ENCODE assay signal across 1 cellular context in genomic region chr10:33661580-33662269, GRCh38.
TF ChIP-seq lines count a peak whose summit lies in the region.

No MANE protein-coding gene starts in this region.

TF ChIP-seq in GM23338, 12 proteins besides CTCF, POLR2A, EP300 and RAD21 (continued from another document):
- TF ChIP-seq, protein P1, sequence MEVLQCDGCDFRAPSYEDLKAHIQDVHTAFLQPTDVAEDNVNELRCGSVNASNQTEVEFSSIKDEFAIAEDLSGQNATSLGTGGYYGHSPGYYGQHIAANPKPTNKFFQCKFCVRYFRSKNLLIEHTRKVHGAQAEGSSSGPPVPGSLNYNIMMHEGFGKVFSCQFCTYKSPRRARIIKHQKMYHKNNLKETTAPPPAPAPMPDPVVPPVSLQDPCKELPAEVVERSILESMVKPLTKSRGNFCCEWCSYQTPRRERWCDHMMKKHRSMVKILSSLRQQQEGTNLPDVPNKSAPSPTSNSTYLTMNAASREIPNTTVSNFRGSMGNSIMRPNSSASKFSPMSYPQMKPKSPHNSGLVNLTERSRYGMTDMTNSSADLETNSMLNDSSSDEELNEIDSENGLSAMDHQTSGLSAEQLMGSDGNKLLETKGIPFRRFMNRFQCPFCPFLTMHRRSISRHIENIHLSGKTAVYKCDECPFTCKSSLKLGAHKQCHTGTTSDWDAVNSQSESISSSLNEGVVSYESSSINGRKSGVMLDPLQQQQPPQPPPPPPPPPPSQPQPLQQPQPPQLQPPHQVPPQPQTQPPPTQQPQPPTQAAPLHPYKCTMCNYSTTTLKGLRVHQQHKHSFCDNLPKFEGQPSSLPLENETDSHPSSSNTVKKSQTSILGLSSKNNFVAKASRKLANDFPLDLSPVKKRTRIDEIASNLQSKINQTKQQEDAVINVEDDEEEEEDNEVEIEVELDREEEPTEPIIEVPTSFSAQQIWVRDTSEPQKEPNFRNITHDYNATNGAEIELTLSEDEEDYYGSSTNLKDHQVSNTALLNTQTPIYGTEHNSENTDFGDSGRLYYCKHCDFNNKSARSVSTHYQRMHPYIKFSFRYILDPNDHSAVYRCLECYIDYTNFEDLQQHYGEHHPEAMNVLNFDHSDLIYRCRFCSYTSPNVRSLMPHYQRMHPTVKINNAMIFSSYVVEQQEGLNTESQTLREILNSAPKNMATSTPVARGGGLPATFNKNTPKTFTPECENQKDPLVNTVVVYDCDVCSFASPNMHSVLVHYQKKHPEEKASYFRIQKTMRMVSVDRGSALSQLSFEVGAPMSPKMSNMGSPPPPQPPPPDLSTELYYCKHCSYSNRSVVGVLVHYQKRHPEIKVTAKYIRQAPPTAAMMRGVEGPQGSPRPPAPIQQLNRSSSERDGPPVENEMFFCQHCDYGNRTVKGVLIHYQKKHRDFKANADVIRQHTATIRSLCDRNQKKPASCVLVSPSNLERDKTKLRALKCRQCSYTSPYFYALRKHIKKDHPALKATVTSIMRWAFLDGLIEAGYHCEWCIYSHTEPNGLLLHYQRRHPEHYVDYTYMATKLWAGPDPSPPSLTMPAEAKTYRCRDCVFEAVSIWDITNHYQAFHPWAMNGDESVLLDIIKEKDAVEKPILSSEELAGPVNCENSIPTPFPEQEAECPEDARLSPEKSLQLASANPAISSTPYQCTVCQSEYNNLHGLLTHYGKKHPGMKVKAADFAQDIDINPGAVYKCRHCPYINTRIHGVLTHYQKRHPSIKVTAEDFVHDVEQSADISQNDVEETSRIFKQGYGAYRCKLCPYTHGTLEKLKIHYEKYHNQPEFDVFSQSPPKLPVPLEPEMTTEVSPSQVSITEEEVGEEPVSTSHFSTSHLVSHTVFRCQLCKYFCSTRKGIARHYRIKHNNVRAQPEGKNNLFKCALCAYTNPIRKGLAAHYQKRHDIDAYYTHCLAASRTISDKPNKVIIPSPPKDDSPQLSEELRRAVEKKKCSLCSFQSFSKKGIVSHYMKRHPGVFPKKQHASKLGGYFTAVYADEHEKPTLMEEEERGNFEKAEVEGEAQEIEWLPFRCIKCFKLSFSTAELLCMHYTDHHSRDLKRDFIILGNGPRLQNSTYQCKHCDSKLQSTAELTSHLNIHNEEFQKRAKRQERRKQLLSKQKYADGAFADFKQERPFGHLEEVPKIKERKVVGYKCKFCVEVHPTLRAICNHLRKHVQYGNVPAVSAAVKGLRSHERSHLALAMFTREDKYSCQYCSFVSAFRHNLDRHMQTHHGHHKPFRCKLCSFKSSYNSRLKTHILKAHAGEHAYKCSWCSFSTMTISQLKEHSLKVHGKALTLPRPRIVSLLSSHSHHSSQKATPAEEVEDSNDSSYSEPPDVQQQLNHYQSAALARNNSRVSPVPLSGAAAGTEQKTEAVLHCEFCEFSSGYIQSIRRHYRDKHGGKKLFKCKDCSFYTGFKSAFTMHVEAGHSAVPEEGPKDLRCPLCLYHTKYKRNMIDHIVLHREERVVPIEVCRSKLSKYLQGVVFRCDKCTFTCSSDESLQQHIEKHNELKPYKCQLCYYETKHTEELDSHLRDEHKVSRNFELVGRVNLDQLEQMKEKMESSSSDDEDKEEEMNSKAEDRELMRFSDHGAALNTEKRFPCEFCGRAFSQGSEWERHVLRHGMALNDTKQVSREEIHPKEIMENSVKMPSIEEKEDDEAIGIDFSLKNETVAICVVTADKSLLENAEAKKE (CRISPR knock-in tag; IDR thresholded peaks at IDR 0.05) = no peak
- TF ChIP-seq ZNF114 (CRISPR knock-in tag; IDR thresholded peaks at IDR 0.05) = no peak
- TF ChIP-seq CREB1 (CRISPR knock-in tag; IDR thresholded peaks at IDR 0.05; ENCODE audit: low read depth) = no peak
- TF ChIP-seq POLR2AphosphoS5 (IDR thresholded peaks at IDR 0.05; ENCODE audit: low read depth) = no peak
- no peak for TF ChIP-seq ETS1 (IDR thresholded peaks at IDR 0.05)
- TF ChIP-seq EZH2 (IDR thresholded peaks at IDR 0.05; ENCODE audit: low read depth, unreplicated experiment) = no peak
- no peak for TF ChIP-seq STAT1 (IDR thresholded peaks at IDR 0.05; ENCODE audit: unreplicated experiment)
- no peak for TF ChIP-seq ZNF331 (CRISPR knock-in tag; IDR thresholded peaks at IDR 0.05; ENCODE audit: low read depth)
